11 cellular contexts compared by ENCODE assay signal in genomic region chr11:94732617-94733292, GRCh38. TPM values are rescaled to one million over a fixed set of nuclear protein-coding genes. Genes with fewer than 3 reads are reported as not detected.
DNase-seq lines count a peak whose midpoint lies in the region; ATAC-seq and TF ChIP-seq lines count a peak whose summit lies in the region.
"Had no signal": no experiment of that assay in that cellular context is flagged by ENCODE, and none has a peak within 500 bp of the region (broad histone marks: within the 10 kb centered on the region; RNA-seq: fewer than 3 reads in every experiment).

No MANE protein-coding gene starts in this region.

- H3K9me3 Mint-ChIP-seq in immature natural killer cell: no peaks in the 10 kb centered on the region
- no peaks in the 10 kb centered on the region for H3K9me3 Mint-ChIP-seq in activated CD4-positive, alpha-beta T cell treated with anti-CD3 and anti-CD28 coated beads, Interleukin-2, amount 10 ng/mL, durations not matched to agents 24 days and 14 days
- H3K9me3 Mint-ChIP-seq: activated B cell treated with CpG ODN at 0.5 μM for 24 hours had no signal

- ATAC-seq in SK-N-SH treated with all-trans-retinoic acid at 6 μM for 48 hours: peak; percentile 7; the same call in 2 of the 3 replicates

- peaks cover 65% of the 10 kb centered on the region for H3F3A ChIP-seq in GM23248 (ENCODE audit: insufficient read depth)

- H3K9ac ChIP-seq in GM23248 (peak overlapping the region; percentile 27), rectal smooth muscle tissue (ENCODE audit: low read length) (no peak overlapping the region)

- peak overlapping the region; percentile 73 for H3K27ac ChIP-seq in GM23248
- H3K27ac ChIP-seq in rectal smooth muscle tissue (ENCODE audit: low read depth, low read length): peak overlapping the region; percentile 53

- TF ChIP-seq CTCF in fibroblast of villous mesenchyme (IDR thresholded peaks at IDR 0.05; ENCODE audit: insufficient read depth, low read depth, low read length): no peak

- peak overlapping the region; percentile 35 for H3K4me2 ChIP-seq in GM23248 (ENCODE audit: unreplicated experiment)

- peak overlapping the region; percentile 15 for H2AFZ ChIP-seq in GM23248

- 52 to 65% methylated on average over 7 of the region's 7 CpGs for WGBS in GM23248 (ENCODE audit: low coverage in 1 of 2, low lambda C conversion rate in 2 of 2, missing lambda C conversion rate in 2 of 2), 2 experiments

- no peak overlapping the region for H3K27ac Mint-ChIP-seq in immature natural killer cell
- no peak overlapping the region for H3K27ac Mint-ChIP-seq in activated CD4-positive, alpha-beta T cell treated with anti-CD3 and anti-CD28 coated beads, Interleukin-2, amount 10 ng/mL, durations not matched to agents 24 days and 14 days
- H3K27ac Mint-ChIP-seq: activated B cell treated with CpG ODN at 0.5 μM for 24 hours had no signal

- H3K27me3 ChIP-seq in GM23248 (replicated peaks; ENCODE audit: insufficient read depth) (no peaks in the 10 kb centered on the region), rectal smooth muscle tissue (ENCODE audit: control insufficient read depth, insufficient read depth, low read length) (peaks cover 6% of the 10 kb centered on the region)
- H3K27me3 ChIP-seq: pancreas had no signal

- in situ Hi-C loops in GM23248 (cut with MboI): no loop called here

- intact Hi-C loops in activated CD4-positive, alpha-beta T cell treated with anti-CD3 and anti-CD28 coated beads, Interleukin-2, amount 10 ng/mL, durations not matched to agents 24 days and 14 days (cut with micrococcal nuclease): no loop called here

- no peaks in the 10 kb centered on the region for H3K36me3 Mint-ChIP-seq in immature natural killer cell
- H3K36me3 Mint-ChIP-seq in activated CD4-positive, alpha-beta T cell treated with anti-CD3 and anti-CD28 coated beads, Interleukin-2, amount 10 ng/mL, durations not matched to agents 24 days and 14 days (ENCODE audit: low read depth): no peaks in the 10 kb centered on the region

- DNase-seq in GM23248 (peak; percentile 42), fibroblast of villous mesenchyme (ENCODE audit: low read depth) (peak; percentile 97), immature natural killer cell (no peak), T1000 (lab: John Stamatoyannopoulos, UW) (no peak)
- no peak for DNase-seq in stimulated activated CD4-positive, alpha-beta T cell treated with anti-CD3 and anti-CD28 coated beads, Interleukin-1b, Interleukin-23, amount 100 ng/mL, for 48 hours
- DNase-seq in activated CD4-positive, alpha-beta T cell treated with anti-CD3 and anti-CD28 coated beads, Interleukin-2, amount 10 ng/mL, durations not matched to agents 24 days and 14 days: no peak
- DNase-seq: activated B cell treated with CpG ODN at 0.5 μM for 24 hours; effector CD4-positive, alpha-beta T cell; pancreas had no signal

- H3K4me3 Mint-ChIP-seq in immature natural killer cell: no peak overlapping the region
- no peak overlapping the region for H3K4me3 Mint-ChIP-seq in activated CD4-positive, alpha-beta T cell treated with anti-CD3 and anti-CD28 coated beads, Interleukin-2, amount 10 ng/mL, durations not matched to agents 24 days and 14 days
- H3K4me3 Mint-ChIP-seq: activated B cell treated with CpG ODN at 0.5 μM for 24 hours had no signal

- H3K4me1 ChIP-seq in GM23248 (ENCODE audit: insufficient read depth) (peaks cover 64% of the 10 kb centered on the region), rectal smooth muscle tissue (ENCODE audit: control insufficient read depth, insufficient read depth, low read length) (no peaks in the 10 kb centered on the region)

- peaks cover 2 to 5% (median 5%) of the 10 kb centered on the region in 3 donors for H3K27me3 Mint-ChIP-seq in immature natural killer cell (ENCODE audit: low read depth in 3 of 3)
- peaks cover 4% of the 10 kb centered on the region for H3K27me3 Mint-ChIP-seq in activated CD4-positive, alpha-beta T cell treated with anti-CD3 and anti-CD28 coated beads, Interleukin-2, amount 10 ng/mL, durations not matched to agents 24 days and 14 days
- H3K27me3 Mint-ChIP-seq: activated B cell treated with CpG ODN at 0.5 μM for 24 hours had no signal

- no peaks in the 10 kb centered on the region for H3K4me1 Mint-ChIP-seq in immature natural killer cell
- peaks cover 14% of the 10 kb centered on the region for H3K4me1 Mint-ChIP-seq in activated CD4-positive, alpha-beta T cell treated with anti-CD3 and anti-CD28 coated beads, Interleukin-2, amount 10 ng/mL, durations not matched to agents 24 days and 14 days
- H3K4me1 Mint-ChIP-seq: activated B cell treated with CpG ODN at 0.5 μM for 24 hours had no signal

- H3K4me3 ChIP-seq in GM23248 (no peak overlapping the region), fibroblast of villous mesenchyme (ENCODE audit: low read depth, low read length) (no peak overlapping the region), rectal smooth muscle tissue (ENCODE audit: low read length) (no peak overlapping the region)
- H3K4me3 ChIP-seq: pancreas had no signal

- no peaks in the 10 kb centered on the region for H3K36me3 ChIP-seq in GM23248 (ENCODE audit: low read depth)
- no peaks in the 10 kb centered on the region for H3K36me3 ChIP-seq in rectal smooth muscle tissue (ENCODE audit: control insufficient read depth, insufficient read depth, low read length)
- H3K36me3 ChIP-seq: pancreas had no signal

- H3K9me2 ChIP-seq in GM23248 (ENCODE audit: insufficient read depth): no peaks in the 10 kb centered on the region

- no peaks in the 10 kb centered on the region for H4K20me1 ChIP-seq in GM23248 (ENCODE audit: insufficient read depth)

- no peaks in the 10 kb centered on the region for H3K9me3 ChIP-seq in GM23248 (ENCODE audit: low read depth)
- H3K9me3 ChIP-seq: pancreas had no signal

- H3K79me2 ChIP-seq in GM23248 (ENCODE audit: insufficient read depth): no peaks in the 10 kb centered on the region

TF ChIP-seq in SK-N-SH treated with all-trans-retinoic acid at 6 μM for 48 hours, 23 proteins besides CTCF, POLR2A, EP300 and RAD21:
- TF ChIP-seq TCF4 (CRISPR knock-in tag; IDR thresholded peaks at IDR 0.05; ENCODE audit: borderline replicate concordance) (peak; percentile 39; the same call in 1 of the 2 replicates), OSR1 (CRISPR knock-in tag; IDR thresholded peaks at IDR 0.05) (no peak)

RNA-seq across cellular contexts. Expression of gene AMOTL1, which starts 35.4 kb away (rescaled TPM):
- total RNA-seq in GM23248 (2014; rRNA removed; shearing (Covaris generic)): 50.8 and 55.9 TPM in 2 replicates
- polyA plus RNA-seq in GM23248 (2016; fragmentation: Nextera tagmentation; extraction: Ambion mirVana) (21.8 and 22.3 TPM in 2 replicates), immature natural killer cell (1 to 10 TPM in 1 of 3 donors, under 1 TPM in 1, not detected in 1; 0.14 to 1.7 TPM)
- total RNA-seq in fibroblast of villous mesenchyme: 25.9 and 27.7 TPM in 2 replicates
- total RNA-seq in activated CD4-positive, alpha-beta T cell treated with anti-CD3 and anti-CD28 coated beads, Interleukin-2, amount 10 ng/mL, durations not matched to agents 24 days and 14 days: 5.4 and 5.9 TPM in 2 replicates

Comparison
In these comparisons a context has a peak if more than half of its experiments do, and no peak if none do; other contexts are left out.
1. DNase-seq: peak in GM23248 (single experiment) and fibroblast of villous mesenchyme (single experiment); none in immature natural killer cell (0 of 3), stimulated activated CD4-positive, alpha-beta T cell treated with anti-CD3 and anti-CD28 coated beads, Interleukin-1b, Interleukin-23, amount 100 ng/mL, for 48 hours (single experiment), activated CD4-positive, alpha-beta T cell treated with anti-CD3 and anti-CD28 coated beads, Interleukin-2, amount 10 ng/mL, durations not matched to agents 24 days and 14 days (single experiment) and T1000 (single experiment).